ENCODE assay signal across 21 cellular contexts in genomic region chr1:147757015-147757990, GRCh38. TPM values are rescaled to one million over a fixed set of nuclear protein-coding genes. Genes with fewer than 3 reads are reported as not detected.
DNase-seq lines count a peak whose midpoint lies in the region; ATAC-seq, FAIRE-seq and TF ChIP-seq lines count a peak whose summit lies in the region.
"Had no signal": no experiment of that assay in that cellular context is flagged by ENCODE, and none has a peak within 500 bp of the region (broad histone marks: within the 10 kb centered on the region; RNA-seq: fewer than 3 reads in every experiment).

No MANE protein-coding gene starts in this region.

- BruUV-seq in PC-3 (replicated peaks; lab: Mats Ljungman, UMichigan): no TSS peak

- CTCF ChIA-PET in PC-3 (lab: Charles Lee): interaction anchor here (0.7 kb wide), 1 partner anchor 24 kb away, joined by 5 read pairs; no protein-coding TSS in a partner anchor
- CTCF ChIA-PET in activated CD4-positive, alpha-beta T cell treated with anti-CD3 and anti-CD28 coated beads for 36 hours (lab: Charles Lee): no interaction called here

- H3K27ac ChIP-seq in PC-3 (ENCODE audit: low read length) (peak overlapping the region; percentile 74), esophagus squamous epithelium (peak overlapping the region; percentile 10 to 47 (median 32))
- H3K27ac ChIP-seq: adrenal gland, gastroesophageal sphincter had no signal

- H3K27me3 Mint-ChIP-seq in neural crest cell (ENCODE audit: low read depth): peaks cover 3% of the 10 kb centered on the region
- H3K27me3 Mint-ChIP-seq in activated CD4-positive, alpha-beta T cell treated with anti-CD3 and anti-CD28 coated beads for 36 hours: no peaks in the 10 kb centered on the region
- H3K27me3 Mint-ChIP-seq: activated T-helper 17 cell treated with anti-CD3 and anti-CD28 coated beads, Interleukin-2, amount 50 U/mL, for 72 hours had no signal

- intact Hi-C loops in PC-3 (cut with micrococcal nuclease) (loop anchor here (2.0 kb wide), 1 partner anchor 33 kb away; no protein-coding TSS in a partner anchor), esophagus squamous epithelium (cut with DNase I) (no loop called here)
- intact Hi-C loops in activated CD4-positive, alpha-beta T cell treated with anti-CD3 and anti-CD28 coated beads for 36 hours (cut with DNase I, micrococcal nuclease): no loop called here

- peak; percentile 81 for DNase-seq in EH (ENCODE audit: low read depth)
- DNase-seq in PC-3: peak; percentile 100
- DNase-seq in esophagus squamous epithelium (lab: John Stamatoyannopoulos, UW): no peak
- no peak for DNase-seq in neural crest cell (ENCODE audit: low read depth, low spot score)
- DNase-seq in frontal cortex (ENCODE audit: low spot score in 2 of 2): no peak
- no peak for DNase-seq in activated CD4-positive, alpha-beta T cell treated with anti-CD3 and anti-CD28 coated beads for 36 hours
- no peak for DNase-seq in SIG-M5 (lab: John Stamatoyannopoulos, UW)
- DNase-seq: activated CD8-positive, alpha-beta memory T cell treated with anti-CD3 and anti-CD28 coated beads for 24 hours; adrenal gland; COR-L47; effector memory CD8-positive, alpha-beta T cell; GDM1; Karpas-422; NCI-H1436 treated with DMSO at 0.1 percent for 48 hours; NCI-H510A; OCI-M1 had no signal

- WGBS in esophagus squamous epithelium, 2 donors: 44% methylated on average over 4 of the region's 4 CpGs

- H3K36me3 ChIP-seq in PC-3 (ENCODE audit: low read depth, low read length) (no peaks in the 10 kb centered on the region), esophagus squamous epithelium (no peaks in the 10 kb centered on the region)
- H3K36me3 ChIP-seq: adrenal gland, gastroesophageal sphincter had no signal

- H3K4me3 ChIP-seq in PC-3 (ENCODE audit: low read length) (peak overlapping the region; percentile 9; the same call in 1 of the 2 replicates), esophagus squamous epithelium (no peak overlapping the region)
- H3K4me3 ChIP-seq: adrenal gland, gastroesophageal sphincter had no signal

- peak overlapping the region; percentile 71 for H3K4me2 ChIP-seq in PC-3 (ENCODE audit: low read length)

- POLR2A ChIA-PET in PC-3 (lab: Charles Lee; ENCODE audit: unreplicated experiment): interaction anchor here (0.5 to 0.9 kb wide), 3 partner anchors 41 to 216 kb away, joined by 3 to 6 read pairs (median 3); partner anchors contain the start of gene BCL9
- POLR2A ChIA-PET in activated CD4-positive, alpha-beta T cell treated with anti-CD3 and anti-CD28 coated beads for 36 hours (lab: Charles Lee): no interaction called here

- H3K9me2 ChIP-seq in PC-3 (replicated peaks; ENCODE audit: low read length): no peaks in the 10 kb centered on the region

- no peaks in the 10 kb centered on the region for H3K9me3 ChIP-seq in PC-3 (ENCODE audit: low read length)
- H3K9me3 ChIP-seq in esophagus squamous epithelium: no peaks in the 10 kb centered on the region
- H3K9me3 ChIP-seq: adrenal gland, gastroesophageal sphincter had no signal

- peak overlapping the region; percentile 10; the same call in 1 of the 2 replicates for H3K9ac ChIP-seq in PC-3 (ENCODE audit: low read length)

- ATAC-seq in PC-3 (peak; percentile 85), HG02938 (IDR thresholded peaks at IDR 0.05; ENCODE audit: unreplicated experiment) (no peak)
- ATAC-seq in activated CD4-positive, alpha-beta T cell treated with anti-CD3 and anti-CD28 coated beads for 36 hours: no peak
- ATAC-seq: activated T-helper 17 cell treated with anti-CD3 and anti-CD28 coated beads, Interleukin-2, amount 50 U/mL, for 72 hours; effector memory CD8-positive, alpha-beta T cell; gastroesophageal sphincter; natural killer cell treated with Interleukin-12 subunit alpha and Interleukin-12 subunit beta and Interleukin-15 and Interleukin-18, amount 100 ng/mL, for 72 hours had no signal

- no peaks in the 10 kb centered on the region for H4K20me1 ChIP-seq in PC-3 (ENCODE audit: low read length)

- no peak for TF ChIP-seq POLR2A in esophagus squamous epithelium (IDR thresholded peaks at IDR 0.05)

- peaks cover 47% of the 10 kb centered on the region for H3K4me1 ChIP-seq in PC-3 (ENCODE audit: insufficient read depth, low read length)
- peaks cover 0 to 37% (median 30%) of the 10 kb centered on the region in 3 donors for H3K4me1 ChIP-seq in esophagus squamous epithelium
- H3K4me1 ChIP-seq: adrenal gland had no signal

- no peaks in the 10 kb centered on the region for H3K27me3 ChIP-seq in PC-3 (ENCODE audit: low read length)
- no peaks in the 10 kb centered on the region for H3K27me3 ChIP-seq in esophagus squamous epithelium
- H3K27me3 ChIP-seq: adrenal gland had no signal

- no peaks in the 10 kb centered on the region for H3F3A ChIP-seq in PC-3 (ENCODE audit: low read length, unreplicated experiment)

- H3K4me3 Mint-ChIP-seq in neural crest cell: no peak overlapping the region
- no peak overlapping the region for H3K4me3 Mint-ChIP-seq in activated CD4-positive, alpha-beta T cell treated with anti-CD3 and anti-CD28 coated beads for 36 hours
- H3K4me3 Mint-ChIP-seq: activated T-helper 17 cell treated with anti-CD3 and anti-CD28 coated beads, Interleukin-2, amount 50 U/mL, for 72 hours; effector memory CD8-positive, alpha-beta T cell; natural killer cell treated with Interleukin-12 subunit alpha and Interleukin-12 subunit beta and Interleukin-15 and Interleukin-18, amount 100 ng/mL, for 72 hours had no signal

- H3K4me1 Mint-ChIP-seq in neural crest cell: peaks cover 27% of the 10 kb centered on the region
- peaks cover 10% of the 10 kb centered on the region for H3K4me1 Mint-ChIP-seq in activated CD4-positive, alpha-beta T cell treated with anti-CD3 and anti-CD28 coated beads for 36 hours

- TF ChIP-seq CTCF in PC-3 (conservative IDR thresholded peaks at IDR 0.05; ENCODE audit: low read depth, low read length) (no peak), esophagus squamous epithelium (IDR thresholded peaks at IDR 0.05) (no peak), neural crest cell (conservative IDR thresholded peaks at IDR 0.05) (no peak)

- no peaks in the 10 kb centered on the region for H3K79me2 ChIP-seq in PC-3 (ENCODE audit: low read length)

- H3K36me3 Mint-ChIP-seq in neural crest cell (ENCODE audit: low read depth): no peaks in the 10 kb centered on the region
- H3K36me3 Mint-ChIP-seq in activated CD4-positive, alpha-beta T cell treated with anti-CD3 and anti-CD28 coated beads for 36 hours (ENCODE audit: low read depth): no peaks in the 10 kb centered on the region
- H3K36me3 Mint-ChIP-seq: natural killer cell treated with Interleukin-12 subunit alpha and Interleukin-12 subunit beta and Interleukin-15 and Interleukin-18, amount 100 ng/mL, for 72 hours had no signal

- peak overlapping the region; percentile 43; the same call in 1 of the 2 replicates for H2AFZ ChIP-seq in PC-3 (ENCODE audit: low read length)

- H3K27ac Mint-ChIP-seq in neural crest cell (ENCODE audit: unreplicated experiment): peak overlapping the region; percentile 15
- H3K27ac Mint-ChIP-seq in activated CD4-positive, alpha-beta T cell treated with anti-CD3 and anti-CD28 coated beads for 36 hours: no peak overlapping the region
- H3K27ac Mint-ChIP-seq: activated T-helper 17 cell treated with anti-CD3 and anti-CD28 coated beads, Interleukin-2, amount 50 U/mL, for 72 hours; effector memory CD8-positive, alpha-beta T cell; natural killer cell treated with Interleukin-12 subunit alpha and Interleukin-12 subunit beta and Interleukin-15 and Interleukin-18, amount 100 ng/mL, for 72 hours had no signal

- no peaks in the 10 kb centered on the region for H3K9me3 Mint-ChIP-seq in neural crest cell
- no peaks in the 10 kb centered on the region for H3K9me3 Mint-ChIP-seq in activated CD4-positive, alpha-beta T cell treated with anti-CD3 and anti-CD28 coated beads for 36 hours (ENCODE audit: low read depth)
- H3K9me3 Mint-ChIP-seq: activated T-helper 17 cell treated with anti-CD3 and anti-CD28 coated beads, Interleukin-2, amount 50 U/mL, for 72 hours; effector memory CD8-positive, alpha-beta T cell had no signal

- FAIRE-seq in frontal cortex (lab: Jason Lieb, UNC): no peak
- FAIRE-seq: GM12892 had no signal

RNA-seq across cellular contexts. Expression of gene GJA5, which starts 3.1 kb away (rescaled TPM):
- total RNA-seq in PC-3 (2014; rRNA removed) (1.1 and 2.0 TPM in 2 replicates), esophagus squamous epithelium (1 to 10 TPM in 2 of 4 donors, under 1 TPM in 2; 0.38 to 5.7 (median 3.2) TPM), neural crest cell (1.1 and 1.2 TPM in 2 replicates), frontal cortex (1.6 TPM)
- total RNA-seq in activated CD4-positive, alpha-beta T cell treated with anti-CD3 and anti-CD28 coated beads for 36 hours: not detected
- total RNA-seq: activated T-helper 17 cell treated with anti-CD3 and anti-CD28 coated beads, Interleukin-2, amount 50 U/mL, for 72 hours; natural killer cell treated with Interleukin-12 subunit alpha and Interleukin-12 subunit beta and Interleukin-15 and Interleukin-18, amount 100 ng/mL, for 72 hours had no signal

Comparison
In these comparisons a context has a peak if more than half of its experiments do, and no peak if none do; other contexts are left out.
1. DNase-seq: peak in EH (single experiment) and PC-3 (single experiment); none in esophagus squamous epithelium (single experiment), neural crest cell (single experiment), frontal cortex (0 of 2), activated CD4-positive, alpha-beta T cell treated with anti-CD3 and anti-CD28 coated beads for 36 hours (single experiment) and SIG-M5 (single experiment).